Comparison of ENCODE assay signal across 1 cellular context in the genomic region with DNA sequence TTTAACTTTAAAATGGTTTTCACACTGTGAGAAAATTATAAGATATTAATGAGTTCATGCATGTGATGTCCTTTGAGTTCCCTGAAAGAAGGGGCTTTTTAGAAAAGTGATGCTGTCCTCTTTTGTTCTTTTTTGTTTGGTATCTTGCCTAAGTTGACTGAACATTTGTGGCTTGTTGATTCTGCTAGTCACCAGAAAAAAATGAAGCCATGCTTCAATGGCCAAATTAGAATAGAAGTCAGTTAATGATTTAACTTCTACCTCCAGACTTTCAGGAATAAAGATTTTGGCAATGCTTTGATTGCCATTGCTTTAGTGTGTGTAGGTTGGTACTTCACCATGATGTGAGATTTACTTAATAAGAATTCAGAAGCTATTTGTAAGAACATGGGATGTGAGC.
TF ChIP-seq lines count a peak whose summit lies in the region.

No MANE protein-coding gene starts in this region.

TF ChIP-seq in IMR-90, 13 proteins besides CTCF, POLR2A, EP300 and RAD21 (continued from another document):
- TF ChIP-seq, protein P1, sequence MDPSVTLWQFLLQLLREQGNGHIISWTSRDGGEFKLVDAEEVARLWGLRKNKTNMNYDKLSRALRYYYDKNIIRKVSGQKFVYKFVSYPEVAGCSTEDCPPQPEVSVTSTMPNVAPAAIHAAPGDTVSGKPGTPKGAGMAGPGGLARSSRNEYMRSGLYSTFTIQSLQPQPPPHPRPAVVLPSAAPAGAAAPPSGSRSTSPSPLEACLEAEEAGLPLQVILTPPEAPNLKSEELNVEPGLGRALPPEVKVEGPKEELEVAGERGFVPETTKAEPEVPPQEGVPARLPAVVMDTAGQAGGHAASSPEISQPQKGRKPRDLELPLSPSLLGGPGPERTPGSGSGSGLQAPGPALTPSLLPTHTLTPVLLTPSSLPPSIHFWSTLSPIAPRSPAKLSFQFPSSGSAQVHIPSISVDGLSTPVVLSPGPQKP (IDR thresholded peaks at IDR 0.05; ENCODE audit: borderline replicate concordance, low read depth, low read length), result no peak
- TF ChIP-seq CHD1 (IDR thresholded peaks at IDR 0.05; ENCODE audit: low read depth, low read length) (no peak), USF2 (IDR thresholded peaks at IDR 0.05; ENCODE audit: low read depth, low read length) (no peak), MAFK (IDR thresholded peaks at IDR 0.05; ENCODE audit: low read depth, low read length) (no peak), MXI1 (IDR thresholded peaks at IDR 0.05; ENCODE audit: borderline replicate concordance, low read depth, low read length) (no peak)
